In the genomic region with DNA sequence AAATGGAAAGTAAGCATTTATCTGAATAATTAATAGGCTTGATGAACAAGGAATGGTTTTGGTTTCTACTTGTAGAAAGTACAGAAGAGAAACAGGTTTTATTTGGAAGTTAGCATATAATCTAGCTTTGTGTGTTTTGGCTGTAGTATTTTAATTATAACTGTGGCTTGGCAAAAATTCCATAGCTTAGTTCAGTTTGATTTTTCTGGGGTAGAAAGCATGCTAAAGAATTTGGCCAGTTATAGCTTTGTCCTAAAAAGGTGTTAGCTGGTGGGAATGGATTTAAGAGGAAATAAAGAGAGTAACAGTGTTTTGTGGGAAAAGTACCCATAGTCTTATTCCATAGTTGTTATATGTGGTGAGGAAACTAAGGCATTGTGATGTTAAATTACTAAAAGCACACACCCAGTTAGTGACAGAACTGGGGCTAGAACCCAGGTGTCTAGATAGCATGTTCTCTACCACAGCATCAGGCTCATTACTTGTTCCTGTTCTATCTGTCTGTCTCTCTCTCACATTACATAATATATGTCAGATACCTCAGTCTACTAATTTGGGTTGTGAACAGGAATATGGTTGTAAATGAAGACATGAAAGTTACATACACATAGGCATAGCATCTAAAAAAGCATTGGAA, we compare ENCODE assay signal across 28 cellular contexts. TPM values are rescaled to one million over a fixed set of nuclear protein-coding genes. Genes with fewer than 3 reads are reported as not detected.
DNase-seq lines count a peak whose midpoint lies in the region; ATAC-seq, FAIRE-seq and TF ChIP-seq lines count a peak whose summit lies in the region.
"Had no signal": no experiment of that assay in that cellular context is flagged by ENCODE, and none has a peak within 500 bp of the region (broad histone marks: within the 10 kb centered on the region; RNA-seq: fewer than 3 reads in every experiment).

No MANE protein-coding gene starts in this region.

- H3F3A ChIP-seq in PC-9 (ENCODE audit: insufficient read depth, low read depth): no peaks in the 10 kb centered on the region

- peaks cover 34% of the 10 kb centered on the region for H3K4me1 ChIP-seq in mammary epithelial cell (ENCODE audit: insufficient read depth, low read length)
- no peaks in the 10 kb centered on the region for H3K4me1 ChIP-seq in PC-9 (replicated peaks; ENCODE audit: insufficient read depth)
- H3K4me1 ChIP-seq in small intestine (ENCODE audit: control insufficient read depth in 2 of 2, insufficient read depth in 1 of 2, low read depth in 1 of 2, low read length in 1 of 2): no peaks in the 10 kb centered on the region
- H3K4me1 ChIP-seq: parathyroid adenoma, thyroid gland had no signal

- in situ Hi-C loops in mammary epithelial cell (cut with MboI; ENCODE audit: low sequenced_read_pairs in 2 of 2): no loop called here

- H3K9me3 ChIP-seq in mammary epithelial cell (replicated peaks; ENCODE audit: insufficient read depth, low read length) (no peaks in the 10 kb centered on the region), PC-9 (ENCODE audit: insufficient read depth, low read depth) (no peaks in the 10 kb centered on the region), small intestine (ENCODE audit: control insufficient read depth, low read depth) (no peaks in the 10 kb centered on the region)
- H3K9me3 ChIP-seq: thyroid gland had no signal

- POLR2A ChIA-PET in PC-9 (lab: Charles Lee; ENCODE audit: unreplicated experiment): no interaction called here

- H3K36me3 Mint-ChIP-seq in activated naive CD4-positive, alpha-beta T cell treated with anti-CD3 and anti-CD28 coated beads for 36 hours (ENCODE audit: low read depth): peaks cover 26% of the 10 kb centered on the region
- H3K36me3 Mint-ChIP-seq in activated T-helper 17 cell treated with anti-CD3 and anti-CD28 coated beads, Interleukin-2, amount 50 U/mL, for 72 hours (ENCODE audit: low read depth): peaks cover 24% of the 10 kb centered on the region
- H3K36me3 Mint-ChIP-seq in stimulated activated naive CD8-positive, alpha-beta T cell treated with anti-CD3 and anti-CD28 coated beads, Interleukin-15, Interleukin-2, amounts not matched to agents 100 ng/mL and 50 ng/mL, for 24 hours (ENCODE audit: low read depth): peaks cover 51% of the 10 kb centered on the region

- ATAC-seq in activated T-helper 17 cell treated with anti-CD3 and anti-CD28 coated beads, Interleukin-2, amount 50 U/mL, for 72 hours (replicated peaks): peak; percentile 35
- ATAC-seq: HCT116; HepG2; left ventricle myocardium superior; right cardiac atrium; stimulated activated naive B cell treated with anti-CD40 and anti-IgM and Interleukin-4, amounts not matched to agents 10 μg/mL and 1 μg/mL and 100 μg/mL, for 72 hours had no signal

- H3K4me2 ChIP-seq in mammary epithelial cell (ENCODE audit: insufficient read depth, low read depth, low read length) (peak overlapping the region; percentile 33), PC-9 (no peak overlapping the region)

- H3K27ac Mint-ChIP-seq in activated naive CD4-positive, alpha-beta T cell treated with anti-CD3 and anti-CD28 coated beads for 36 hours: peak overlapping the region; percentile 81
- peak overlapping the region; percentile 71 for H3K27ac Mint-ChIP-seq in activated T-helper 17 cell treated with anti-CD3 and anti-CD28 coated beads, Interleukin-2, amount 50 U/mL, for 72 hours
- H3K27ac Mint-ChIP-seq in stimulated activated naive CD8-positive, alpha-beta T cell treated with anti-CD3 and anti-CD28 coated beads, Interleukin-15, Interleukin-2, amounts not matched to agents 100 ng/mL and 50 ng/mL, for 24 hours: peak overlapping the region; percentile 6
- H3K27ac Mint-ChIP-seq: endodermal cell, nephron progenitor cell had no signal

- H3K9me3 Mint-ChIP-seq in activated naive CD4-positive, alpha-beta T cell treated with anti-CD3 and anti-CD28 coated beads for 36 hours: peaks cover 2% of the 10 kb centered on the region
- H3K9me3 Mint-ChIP-seq in activated T-helper 17 cell treated with anti-CD3 and anti-CD28 coated beads, Interleukin-2, amount 50 U/mL, for 72 hours: no peaks in the 10 kb centered on the region
- no peaks in the 10 kb centered on the region for H3K9me3 Mint-ChIP-seq in stimulated activated naive CD8-positive, alpha-beta T cell treated with anti-CD3 and anti-CD28 coated beads, Interleukin-15, Interleukin-2, amounts not matched to agents 100 ng/mL and 50 ng/mL, for 24 hours

- no peak for TF ChIP-seq CTCF in mammary epithelial cell (conservative IDR thresholded peaks at IDR 0.05 in 1 of 2, IDR thresholded peaks at IDR 0.05 in 1 of 2; ENCODE audit: extremely low read depth in 1 of 2, insufficient read depth in 1 of 2, low read depth in 1 of 2, low read length in 2 of 2)
- TF ChIP-seq CTCF in PC-9 (conservative IDR thresholded peaks at IDR 0.05): no peak
- TF ChIP-seq CTCF in GM10266 (IDR thresholded peaks at IDR 0.05; ENCODE audit: control insufficient read depth, insufficient read depth, low read depth, missing control alignments): no peak

- H2AFZ ChIP-seq in mammary epithelial cell (ENCODE audit: low read depth, low read length): no peak overlapping the region
- H2AFZ ChIP-seq in PC-9: no peak overlapping the region
- H2AFZ ChIP-seq: parathyroid adenoma had no signal

- peak overlapping the region; percentile 1 for H3K4me3 Mint-ChIP-seq in activated naive CD4-positive, alpha-beta T cell treated with anti-CD3 and anti-CD28 coated beads for 36 hours
- H3K4me3 Mint-ChIP-seq in activated T-helper 17 cell treated with anti-CD3 and anti-CD28 coated beads, Interleukin-2, amount 50 U/mL, for 72 hours: peak overlapping the region; percentile 18
- H3K4me3 Mint-ChIP-seq in stimulated activated naive CD8-positive, alpha-beta T cell treated with anti-CD3 and anti-CD28 coated beads, Interleukin-15, Interleukin-2, amounts not matched to agents 100 ng/mL and 50 ng/mL, for 24 hours: no peak overlapping the region
- H3K4me3 Mint-ChIP-seq: endodermal cell; nephron progenitor cell; stimulated activated naive B cell treated with anti-CD40 and anti-IgM and Interleukin-4, amounts not matched to agents 10 μg/mL and 1 μg/mL and 100 μg/mL, for 72 hours; T-helper 2 cell treated with Interferon-gamma antibody and Interleukin-4, amounts not matched to agents 5 μg/mL and 100 μg/mL, for 36 hours had no signal

- BruUV-seq in mammary epithelial cell (replicated peaks; lab: Mats Ljungman, UMichigan) (no TSS peak), PC-9 (replicated peaks; lab: Mats Ljungman, UMichigan) (no TSS peak)

- H3K4me3 ChIP-seq in mammary epithelial cell (replicated peaks in 1 of 3; ENCODE audit: insufficient read depth in 1 of 3, low read depth in 2 of 3, low read length in 3 of 3) (no peak overlapping the region), PC-9 (no peak overlapping the region), small intestine (ENCODE audit: low read depth in 1 of 2, low read length in 2 of 2) (no peak overlapping the region)
- H3K4me3 ChIP-seq: thyroid gland had no signal

- H4K20me1 ChIP-seq in mammary epithelial cell (ENCODE audit: insufficient read depth, low read length) (no peaks in the 10 kb centered on the region), PC-9 (ENCODE audit: insufficient read depth) (no peaks in the 10 kb centered on the region)

- FAIRE-seq in small intestine (lab: Jason Lieb, UNC): no peak
- FAIRE-seq: GM12892, HepG2 had no signal

- no peak for DNase-seq in activated naive CD4-positive, alpha-beta T cell treated with anti-CD3 and anti-CD28 coated beads for 36 hours
- DNase-seq in activated naive CD4-positive, alpha-beta T cell treated with Interleukin-2 at 50 U/mL for 16 hours: no peak
- DNase-seq in mammary epithelial cell (no peak), PC-9 (no peak), GM10266 (ENCODE audit: extremely low spot score) (no peak), small intestine (no peak)
- DNase-seq: C1 segment of cervical spinal cord; cortex of kidney; endodermal cell; islet precursor cell; left ventricle myocardium superior; NCI-H1048; NCI-H187 treated with DMSO at 0.1 percent for 48 hours; NCI-H526 treated with DMSO at 0.1 percent for 48 hours; nephron progenitor cell; right cardiac atrium; stimulated activated CD4-positive, alpha-beta T cell treated with anti-CD3 and anti-CD28 coated beads, Interleukin-12 subunit alpha, Interleukin-12 subunit beta, amount 100 ng/mL, for 4 hours; stimulated activated CD4-positive, alpha-beta T cell treated with anti-CD3 and anti-CD28 coated beads, Interleukin-4, amount 100 ng/mL, for 24 hours; stimulated activated naive B cell treated with anti-CD40 and anti-IgM and Interleukin-4, amounts not matched to agents 10 μg/mL and 1 μg/mL and 100 μg/mL, for 72 hours; thyroid gland had no signal

- H3K79me2 ChIP-seq in mammary epithelial cell (ENCODE audit: insufficient read depth, low read length): peaks cover 45% of the 10 kb centered on the region
- H3K79me2 ChIP-seq in PC-9 (ENCODE audit: low read depth): no peaks in the 10 kb centered on the region
- H3K79me2 ChIP-seq: parathyroid adenoma had no signal

- dilution Hi-C loops in mammary epithelial cell (cut with HindIII; ENCODE audit: low sequenced_read_pairs): no loop called here

- H3K4me1 Mint-ChIP-seq in activated naive CD4-positive, alpha-beta T cell treated with anti-CD3 and anti-CD28 coated beads for 36 hours (ENCODE audit: low read depth): peaks cover 32% of the 10 kb centered on the region
- H3K4me1 Mint-ChIP-seq in activated T-helper 17 cell treated with anti-CD3 and anti-CD28 coated beads, Interleukin-2, amount 50 U/mL, for 72 hours: peaks cover 12% of the 10 kb centered on the region
- H3K4me1 Mint-ChIP-seq in stimulated activated naive CD8-positive, alpha-beta T cell treated with anti-CD3 and anti-CD28 coated beads, Interleukin-15, Interleukin-2, amounts not matched to agents 100 ng/mL and 50 ng/mL, for 24 hours (ENCODE audit: low read depth): peaks cover 26% of the 10 kb centered on the region
- H3K4me1 Mint-ChIP-seq: endodermal cell, nephron progenitor cell had no signal

- H3K27me3 ChIP-seq in mammary epithelial cell (ENCODE audit: insufficient read depth, low read length): no peaks in the 10 kb centered on the region
- no peaks in the 10 kb centered on the region for H3K27me3 ChIP-seq in PC-9 (ENCODE audit: insufficient read depth, low read depth)
- H3K27me3 ChIP-seq in small intestine (ENCODE audit: control insufficient read depth in 2 of 2, insufficient read depth in 2 of 2, low read length in 2 of 2): no peaks in the 10 kb centered on the region
- H3K27me3 ChIP-seq: thyroid gland had no signal

- intact Hi-C loops in activated naive CD4-positive, alpha-beta T cell treated with anti-CD3 and anti-CD28 coated beads for 36 hours (cut with micrococcal nuclease): loop anchor here (1.0 kb wide), 2 partner anchors 14 to 27 kb away; no protein-coding TSS in a partner anchor
- intact Hi-C loops in mammary epithelial cell (cut with micrococcal nuclease): no loop called here
- intact Hi-C loops in PC-9 (cut with micrococcal nuclease; ENCODE audit: unreplicated experiment): no loop called here

- peaks cover 16% of the 10 kb centered on the region for H3K36me3 ChIP-seq in mammary epithelial cell (ENCODE audit: insufficient read depth, low read length)
- H3K36me3 ChIP-seq in PC-9 (ENCODE audit: low read depth): peaks cover 42% of the 10 kb centered on the region; the same call in 1 of the 2 replicates
- peaks cover 0 to 4% of the 10 kb centered on the region in 2 donors for H3K36me3 ChIP-seq in small intestine (ENCODE audit: control insufficient read depth in 2 of 2, insufficient read depth in 2 of 2, low read length in 2 of 2)
- H3K36me3 ChIP-seq: thyroid gland had no signal

- H3K27me3 Mint-ChIP-seq in activated naive CD4-positive, alpha-beta T cell treated with anti-CD3 and anti-CD28 coated beads for 36 hours (ENCODE audit: low read depth): no peaks in the 10 kb centered on the region
- H3K27me3 Mint-ChIP-seq in activated T-helper 17 cell treated with anti-CD3 and anti-CD28 coated beads, Interleukin-2, amount 50 U/mL, for 72 hours: no peaks in the 10 kb centered on the region
- H3K27me3 Mint-ChIP-seq in stimulated activated naive CD8-positive, alpha-beta T cell treated with anti-CD3 and anti-CD28 coated beads, Interleukin-15, Interleukin-2, amounts not matched to agents 100 ng/mL and 50 ng/mL, for 24 hours: no peaks in the 10 kb centered on the region
- H3K27me3 Mint-ChIP-seq: stimulated activated naive B cell treated with anti-CD40 and anti-IgM and Interleukin-4, amounts not matched to agents 10 μg/mL and 1 μg/mL and 100 μg/mL, for 72 hours had no signal

- no peak overlapping the region for H3K9ac ChIP-seq in mammary epithelial cell (ENCODE audit: insufficient read depth, low read length)
- H3K9ac ChIP-seq: parathyroid adenoma had no signal

- CTCF ChIA-PET in activated naive CD4-positive, alpha-beta T cell treated with anti-CD3 and anti-CD28 coated beads for 36 hours (lab: Charles Lee): interaction anchor here (0.9 kb wide), 1 partner anchor 14 kb away, joined by 3 read pairs; no protein-coding TSS in a partner anchor
- CTCF ChIA-PET in mammary epithelial cell (lab: Charles Lee; ENCODE audit: low non-redundant PET) (no interaction called here), PC-9 (lab: Charles Lee) (no interaction called here)

- no peaks in the 10 kb centered on the region for H3K9me2 ChIP-seq in PC-9 (ENCODE audit: insufficient read depth)

- H3K27ac ChIP-seq in mammary epithelial cell (ENCODE audit: insufficient read depth, low read depth, low read length): no peak overlapping the region
- no peak overlapping the region for H3K27ac ChIP-seq in PC-9
- H3K27ac ChIP-seq in small intestine (ENCODE audit: low read depth in 1 of 2, low read length in 1 of 2): no peak overlapping the region
- H3K27ac ChIP-seq: parathyroid adenoma, thyroid gland, VCaP had no signal

RNA-seq across cellular contexts. Expression of a gene that starts 55.0 kb away (rescaled TPM):
- total RNA-seq in activated naive CD4-positive, alpha-beta T cell treated with anti-CD3 and anti-CD28 coated beads for 36 hours: 10 to 100 TPM; 24.2 to 28.1 TPM
- 10 to 100 TPM; 24.4 to 27.0 TPM for total RNA-seq in activated T-helper 17 cell treated with anti-CD3 and anti-CD28 coated beads, Interleukin-2, amount 50 U/mL, for 72 hours
- total RNA-seq in mammary epithelial cell (100 to 1,000 TPM; 148 to 227 TPM), PC-9 (2021) (67.8 and 80.3 TPM in 2 replicates)
- polyA plus RNA-seq in mammary epithelial cell (107 TPM), small intestine (10 to 100 TPM in 1 of 3 donors, 1 to 10 TPM in 2; 8.1 to 54.1 (median 8.6) TPM)
- polyA minus RNA-seq in mammary epithelial cell: 148 TPM

Comparison
In these comparisons a context has a peak if more than half of its experiments do, and no peak if none do; other contexts are left out.
1. H3K27ac Mint-ChIP-seq: peak in every context shown above with its lines; median percentile 81 in activated naive CD4-positive, alpha-beta T cell treated with anti-CD3 and anti-CD28 coated beads for 36 hours; 71 in activated T-helper 17 cell treated with anti-CD3 and anti-CD28 coated beads, Interleukin-2, amount 50 U/mL, for 72 hours; 6 in stimulated activated naive CD8-positive, alpha-beta T cell treated with anti-CD3 and anti-CD28 coated beads, Interleukin-15, Interleukin-2, amounts not matched to agents 100 ng/mL and 50 ng/mL, for 24 hours.